In the genomic region with DNA sequence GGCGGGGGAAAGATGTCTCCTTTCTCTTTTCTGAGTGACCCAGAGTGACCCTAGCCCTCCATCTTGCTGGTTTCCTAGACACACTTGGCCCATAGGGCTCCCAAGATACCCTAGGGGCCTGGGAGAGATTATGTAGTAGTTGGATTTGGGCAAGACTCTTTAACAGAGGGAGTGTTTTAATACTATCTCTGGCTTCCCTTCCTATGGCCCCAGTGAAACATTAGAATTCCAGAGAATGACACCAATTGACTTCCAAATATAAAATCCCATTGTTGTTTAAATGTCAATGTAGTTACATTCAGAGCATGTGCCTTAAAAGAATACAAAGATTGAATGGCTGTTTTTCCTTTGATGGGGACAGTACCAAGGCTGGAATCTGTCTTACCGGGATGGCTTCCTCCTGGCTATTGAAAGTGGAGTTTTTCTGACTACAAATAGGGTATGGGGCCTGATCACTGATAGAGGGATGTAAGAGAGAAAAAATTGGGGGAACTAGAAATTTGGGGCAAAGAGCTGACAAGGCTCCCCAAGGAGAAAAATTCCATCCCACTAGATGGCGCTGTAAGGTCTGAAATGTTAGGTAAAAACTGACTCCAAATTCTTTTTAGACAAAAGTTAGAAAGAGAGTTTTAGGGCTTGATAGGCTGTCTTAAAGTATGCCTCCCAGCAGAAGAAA, we compare ENCODE assay signal across 18 cellular contexts. TPM values are rescaled to one million over a fixed set of nuclear protein-coding genes. Genes with fewer than 3 reads are reported as not detected.
DNase-seq lines count a peak whose midpoint lies in the region; ATAC-seq and TF ChIP-seq lines count a peak whose summit lies in the region.
"Had no signal": no experiment of that assay in that cellular context is flagged by ENCODE, and none has a peak within 500 bp of the region (broad histone marks: within the 10 kb centered on the region; RNA-seq: fewer than 3 reads in every experiment).

No MANE protein-coding gene starts in this region.

- peak overlapping the region; percentile 10; the same call in 1 of the 2 replicates for H2AFZ ChIP-seq in KMS-11 (ENCODE audit: low read depth)
- H2AFZ ChIP-seq: parathyroid adenoma had no signal

- no peaks in the 10 kb centered on the region for H3K27me3 Mint-ChIP-seq in WTC11 (ENCODE audit: low read depth)
- no peaks in the 10 kb centered on the region for H3K27me3 Mint-ChIP-seq in naive thymus-derived CD4-positive, alpha-beta T cell
- H3K27me3 Mint-ChIP-seq: activated B cell treated with CpG ODN at 0.5 μM for 24 hours; effector memory CD8-positive, alpha-beta T cell had no signal

- no peak for TF ChIP-seq POLR2A in transverse colon (IDR thresholded peaks at IDR 0.05)

- H3K27me3 ChIP-seq in KMS-11 (ENCODE audit: insufficient read depth, low read depth): no peaks in the 10 kb centered on the region
- H3K27me3 ChIP-seq in naive thymus-derived CD4-positive, alpha-beta T cell (ENCODE audit: control insufficient read depth in 2 of 2, insufficient read depth in 2 of 2, low read length in 2 of 2): no peaks in the 10 kb centered on the region
- no peaks in the 10 kb centered on the region for H3K27me3 ChIP-seq in transverse colon

- H3K36me3 ChIP-seq in KMS-11 (ENCODE audit: insufficient read depth) (no peaks in the 10 kb centered on the region), transverse colon (no peaks in the 10 kb centered on the region)
- H3K36me3 ChIP-seq in naive thymus-derived CD4-positive, alpha-beta T cell (ENCODE audit: control insufficient read depth in 2 of 3, insufficient read depth in 3 of 3, low read length in 3 of 3): no peaks in the 10 kb centered on the region
- H3K36me3 ChIP-seq: heart left ventricle had no signal

- no peaks in the 10 kb centered on the region for H3K4me1 ChIP-seq in KMS-11 (ENCODE audit: low read depth, poor library complexity, severe bottlenecking)
- H3K4me1 ChIP-seq in naive thymus-derived CD4-positive, alpha-beta T cell (ENCODE audit: control insufficient read depth in 2 of 2, insufficient read depth in 2 of 2, low read length in 2 of 2): no peaks in the 10 kb centered on the region
- no peaks in the 10 kb centered on the region for H3K4me1 ChIP-seq in transverse colon
- H3K4me1 ChIP-seq: heart left ventricle, parathyroid adenoma had no signal

- POLR2A ChIA-PET in WTC11 (lab: Charles Lee): no interaction called here
- POLR2A ChIA-PET in naive thymus-derived CD4-positive, alpha-beta T cell (lab: Charles Lee): no interaction called here

- H3K4me3 ChIP-seq in KMS-11 (IDR thresholded peaks at IDR 0.05; ENCODE audit: insufficient read depth, low read depth, low read length): no peak overlapping the region
- H3K4me3 ChIP-seq in naive thymus-derived CD4-positive, alpha-beta T cell (ENCODE audit: low read length): no peak overlapping the region
- H3K4me3 ChIP-seq in transverse colon: no peak overlapping the region
- H3K4me3 ChIP-seq: heart left ventricle had no signal

- H3K9me3 ChIP-seq in naive thymus-derived CD4-positive, alpha-beta T cell (ENCODE audit: control insufficient read depth in 2 of 3, low read length in 3 of 3): no peaks in the 10 kb centered on the region
- H3K9me3 ChIP-seq in transverse colon: no peaks in the 10 kb centered on the region

- H3K79me2 ChIP-seq in KMS-11 (ENCODE audit: insufficient read depth, low read depth): no peaks in the 10 kb centered on the region
- H3K79me2 ChIP-seq: parathyroid adenoma had no signal

- H3K27ac ChIP-seq in KMS-11: no peak overlapping the region
- H3K27ac ChIP-seq in naive thymus-derived CD4-positive, alpha-beta T cell (ENCODE audit: low read depth, low read length): no peak overlapping the region
- no peak overlapping the region for H3K27ac ChIP-seq in transverse colon
- H3K27ac ChIP-seq: heart left ventricle, parathyroid adenoma had no signal

- no peak overlapping the region for H3K9ac ChIP-seq in KMS-11
- H3K9ac ChIP-seq: parathyroid adenoma had no signal

- intact Hi-C loops in naive thymus-derived CD4-positive, alpha-beta T cell (cut with micrococcal nuclease): no loop called here
- intact Hi-C loops in transverse colon (cut with DNase I; ENCODE audit: low total_unique reads): no loop called here

- CTCF ChIA-PET in WTC11 (lab: Charles Lee): interaction anchor here (0.7 kb wide), 1 partner anchor 146 kb away, joined by 3 read pairs; no protein-coding TSS in a partner anchor
- CTCF ChIA-PET in naive thymus-derived CD4-positive, alpha-beta T cell (lab: Charles Lee): no interaction called here

- no peak overlapping the region for H3K4me2 ChIP-seq in KMS-11

- no peak for ATAC-seq in WTC11
- no peak for ATAC-seq in naive thymus-derived CD4-positive, alpha-beta T cell
- ATAC-seq: activated T-cell treated with anti-CD3 and anti-CD28 coated beads, Interleukin-2, amount 50 U/mL, for 72 hours; effector memory CD8-positive, alpha-beta T cell; heart left ventricle had no signal

- peak; percentile 4 for DNase-seq in activated CD4-positive, alpha-beta T cell treated with anti-CD3 and anti-CD28 coated beads for 48 hours
- no peak for DNase-seq in activated CD4-positive, alpha-beta T cell treated with anti-CD3 and anti-CD28 coated beads for 1 hour
- DNase-seq in WTC11 (ENCODE audit: low spot score) (peak; percentile 11), pons (ENCODE audit: low spot score) (peak; percentile 1), NCI-H1436 treated with DMSO at 0.1 percent for 48 hours (lab: John Stamatoyannopoulos, UW) (no peak), transverse colon (no peak)
- no peak for DNase-seq in naive thymus-derived CD4-positive, alpha-beta T cell
- DNase-seq: activated B cell treated with CpG ODN at 0.5 μM for 24 hours; DMS153; effector memory CD8-positive, alpha-beta T cell; heart left ventricle; NCI-H226; stimulated activated CD4-positive, alpha-beta T cell treated with anti-CD3 and anti-CD28 coated beads, Interleukin-1b, Interleukin-23, amount 100 ng/mL, for 48 hours had no signal

- H4K20me1 ChIP-seq in KMS-11 (ENCODE audit: insufficient read depth): no peaks in the 10 kb centered on the region

- peaks cover 22% of the 10 kb centered on the region for H3K9me3 Mint-ChIP-seq in WTC11
- H3K9me3 Mint-ChIP-seq in naive thymus-derived CD4-positive, alpha-beta T cell: peaks cover 0 to 18% (median 0%) of the 10 kb centered on the region in 11 donors
- H3K9me3 Mint-ChIP-seq: activated T-cell treated with anti-CD3 and anti-CD28 coated beads, Interleukin-2, amount 50 U/mL, for 72 hours; effector memory CD8-positive, alpha-beta T cell had no signal

- peaks cover 15% of the 10 kb centered on the region for H3K36me3 Mint-ChIP-seq in WTC11
- H3K36me3 Mint-ChIP-seq in naive thymus-derived CD4-positive, alpha-beta T cell: no peaks in the 10 kb centered on the region
- H3K36me3 Mint-ChIP-seq: memory B cell had no signal

- TF ChIP-seq EP300 in transverse colon (IDR thresholded peaks at IDR 0.05; ENCODE audit: low read depth): no peak

- no peak overlapping the region for H3K27ac Mint-ChIP-seq in WTC11
- H3K27ac Mint-ChIP-seq in naive thymus-derived CD4-positive, alpha-beta T cell: no peak overlapping the region
- H3K27ac Mint-ChIP-seq: activated B cell treated with CpG ODN at 0.5 μM for 24 hours; activated T-cell treated with anti-CD3 and anti-CD28 coated beads, Interleukin-2, amount 50 U/mL, for 72 hours; effector memory CD8-positive, alpha-beta T cell; memory B cell had no signal

- TF ChIP-seq CTCF in KMS-11 (conservative IDR thresholded peaks at IDR 0.05; ENCODE audit: low read depth, low read length) (peak; percentile 70), WTC11 (IDR thresholded peaks at IDR 0.05) (no peak), transverse colon (IDR thresholded peaks at IDR 0.05) (peak in 1 of 5 experiments; percentile 15)

- WGBS in transverse colon (ENCODE audit: low coverage in 1 of 2), 2 donors: 69 to 72% methylated on average over 2 to 3 of the region's 3 CpGs

- H3K4me3 Mint-ChIP-seq in WTC11: no peak overlapping the region
- no peak overlapping the region for H3K4me3 Mint-ChIP-seq in naive thymus-derived CD4-positive, alpha-beta T cell
- H3K4me3 Mint-ChIP-seq: activated B cell treated with CpG ODN at 0.5 μM for 24 hours; activated T-cell treated with anti-CD3 and anti-CD28 coated beads, Interleukin-2, amount 50 U/mL, for 72 hours; effector memory CD8-positive, alpha-beta T cell; memory B cell had no signal

- in situ Hi-C loops in transverse colon (cut with MboI; ENCODE audit: low pct_ligation_motif_present in 1 of 4, low pct_unique_long_range_greater_than_20kb in 1 of 4, low sequenced_read_pairs in 3 of 4): no loop called here

- H3K4me1 Mint-ChIP-seq in WTC11: no peaks in the 10 kb centered on the region
- H3K4me1 Mint-ChIP-seq in naive thymus-derived CD4-positive, alpha-beta T cell: no peaks in the 10 kb centered on the region
- H3K4me1 Mint-ChIP-seq: activated B cell treated with CpG ODN at 0.5 μM for 24 hours, memory B cell had no signal

TF ChIP-seq in WTC11, 78 proteins besides CTCF, POLR2A, EP300 and RAD21:
- TF ChIP-seq TEAD1 (CRISPR knock-in tag; IDR thresholded peaks at IDR 0.05) (no peak), ZBTB43 (CRISPR knock-in tag; IDR thresholded peaks at IDR 0.05) (no peak), ZSCAN18 (CRISPR knock-in tag; IDR thresholded peaks at IDR 0.05) (no peak), SMAD4 (CRISPR knock-in tag; IDR thresholded peaks at IDR 0.05) (no peak)
TF ChIP-seq in WTC11: peak in this region for 0.

RNA-seq across cellular contexts. Expression of gene TENT5D, which starts 10.7 kb away (rescaled TPM):
- total RNA-seq in WTC11 (2021) (0.07 to 0.18 TPM (median 0.13 TPM) in 3 replicates), transverse colon (not detected)
- not detected for total RNA-seq in naive thymus-derived CD4-positive, alpha-beta T cell
- not detected for polyA plus RNA-seq in naive thymus-derived CD4-positive, alpha-beta T cell
- total RNA-seq: activated B cell treated with CpG ODN at 0.5 μM for 24 hours; activated T-cell treated with anti-CD3 and anti-CD28 coated beads, Interleukin-2, amount 50 U/mL, for 72 hours; heart left ventricle; M059J had no signal
- polyA plus RNA-seq: heart left ventricle had no signal

Comparison
In these comparisons a context has a peak if more than half of its experiments do, and no peak if none do; other contexts are left out.
1. DNase-seq: peak in activated CD4-positive, alpha-beta T cell treated with anti-CD3 and anti-CD28 coated beads for 48 hours (single experiment), WTC11 (single experiment) and pons (single experiment); none in activated CD4-positive, alpha-beta T cell treated with anti-CD3 and anti-CD28 coated beads for 1 hour (single experiment), naive thymus-derived CD4-positive, alpha-beta T cell (0 of 9), NCI-H1436 treated with DMSO at 0.1 percent for 48 hours (single experiment) and transverse colon (single experiment).